Comparison of ENCODE assay signal across 15 cellular contexts in the genomic region with DNA sequence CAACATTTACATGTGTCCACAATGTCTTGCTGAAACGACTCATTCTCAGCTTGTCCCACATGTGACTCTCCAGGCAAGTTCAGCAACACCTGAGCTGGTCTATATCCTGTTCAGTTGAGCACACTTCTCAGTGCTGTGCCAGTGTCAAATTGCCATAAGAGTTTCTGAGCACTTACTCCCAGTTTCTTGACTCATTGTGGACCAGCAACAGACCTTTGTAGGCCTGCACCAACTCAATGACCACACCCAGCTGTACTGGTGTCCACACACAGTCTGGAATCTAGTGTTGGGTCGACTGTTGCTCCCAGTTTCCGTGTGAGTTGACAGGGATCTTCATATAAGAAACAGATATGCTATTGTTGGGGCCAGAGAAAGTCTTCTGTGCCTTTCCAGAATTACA.
"Had no signal": no experiment of that assay in that cellular context is flagged by ENCODE, and none has a peak within 500 bp of the region (broad histone marks: within the 10 kb centered on the region; RNA-seq: fewer than 3 reads in every experiment).

No MANE protein-coding gene starts in this region.

- H3K4me3 ChIP-seq: esophagus squamous epithelium, hepatocyte, ovary, right atrium auricular region, sigmoid colon, skin epidermis had no signal

- FAIRE-seq: kidney had no signal

- H3K9me3 ChIP-seq: ovary, right atrium auricular region, sigmoid colon had no signal

- H3K36me3 ChIP-seq: esophagus squamous epithelium, ovary, right atrium auricular region, sigmoid colon had no signal

- DNase-seq: effector memory CD8-positive, alpha-beta T cell; esophagus squamous epithelium; foreskin fibroblast; head of caudate nucleus; kidney; left cardiac atrium; mesendoderm; naive thymus-derived CD8-positive, alpha-beta T cell; ovary; sigmoid colon; stimulated activated CD4-positive, alpha-beta T cell treated with anti-CD3 and anti-CD28 coated beads, Interleukin-2, amount 100 ng/mL, for 48 hours; stimulated activated naive CD4-positive, alpha-beta T cell treated with Interleukin-2 at 50 U/mL for 16 hours had no signal

- H3K27ac ChIP-seq: esophagus squamous epithelium, hepatocyte, ovary, right atrium auricular region, sigmoid colon, skin epidermis had no signal

- ATAC-seq: effector memory CD8-positive, alpha-beta T cell; left cardiac atrium; naive thymus-derived CD8-positive, alpha-beta T cell had no signal

- H3K27me3 ChIP-seq: esophagus squamous epithelium, hepatocyte, ovary, right atrium auricular region, sigmoid colon had no signal

- H3K4me1 ChIP-seq: esophagus squamous epithelium, right atrium auricular region, sigmoid colon had no signal
